ENCODE assay signal across 9 cellular contexts in genomic region chr6:41092421-41093140, GRCh38. TPM values are rescaled to one million over a fixed set of nuclear protein-coding genes. Genes with fewer than 3 reads are reported as not detected.
DNase-seq lines count a peak whose midpoint lies in the region; ATAC-seq and TF ChIP-seq lines count a peak whose summit lies in the region.
"Had no signal": no experiment of that assay in that cellular context is flagged by ENCODE, and none has a peak within 500 bp of the region (broad histone marks: within the 10 kb centered on the region; RNA-seq: fewer than 3 reads in every experiment).

No MANE protein-coding gene starts in this region.

- no peak overlapping the region for H3K27ac ChIP-seq in suprapubic skin

- H3K4me1 ChIP-seq in Loucy (ENCODE audit: insufficient read depth, low read length, poor library complexity, severe bottlenecking) = no peaks in the 10 kb centered on the region
- no peaks in the 10 kb centered on the region for H3K4me1 ChIP-seq in suprapubic skin

- TF ChIP-seq CTCF in Loucy (conservative IDR thresholded peaks at IDR 0.05; ENCODE audit: low read length) = peak; percentile 58
- TF ChIP-seq CTCF in astrocyte of the spinal cord (IDR thresholded peaks at IDR 0.05; ENCODE audit: low read depth, low read length) = peak; percentile 50
- peak; percentile 64 for TF ChIP-seq CTCF in osteocyte (IDR thresholded peaks at IDR 0.05)
- no peak for TF ChIP-seq CTCF in suprapubic skin (IDR thresholded peaks at IDR 0.05)

- in situ Hi-C loops in astrocyte of the spinal cord (cut with HindIII; ENCODE audit: low sequenced_read_pairs) = no loop called here

- peaks cover 3% of the 10 kb centered on the region; the same call in 1 of the 2 replicates for H3K79me2 ChIP-seq in Loucy (ENCODE audit: insufficient read depth, low read length)

- no peak for TF ChIP-seq EP300 in suprapubic skin (IDR thresholded peaks at IDR 0.05)

- H3K4me3 ChIP-seq in Loucy (ENCODE audit: low read length, poor library complexity, severe bottlenecking) = no peak overlapping the region
- no peak overlapping the region for H3K4me3 ChIP-seq in astrocyte of the spinal cord (ENCODE audit: low read depth, low read length)
- no peak overlapping the region for H3K4me3 ChIP-seq in suprapubic skin

- H3K9ac ChIP-seq in Loucy (ENCODE audit: low read depth, low read length, poor library complexity, severe bottlenecking) = no peak overlapping the region

- peaks cover 96% of the 10 kb centered on the region for H3K36me3 ChIP-seq in Loucy (ENCODE audit: insufficient read depth, low read length)
- H3K36me3 ChIP-seq in suprapubic skin = peaks cover 93% of the 10 kb centered on the region

- peaks cover 4% of the 10 kb centered on the region; the same call in 1 of the 2 replicates for H3F3A ChIP-seq in Loucy (ENCODE audit: low read depth)

- H3K4me3 Mint-ChIP-seq in osteocyte (ENCODE audit: unreplicated experiment) = no peak overlapping the region
- H3K4me3 Mint-ChIP-seq: activated naive CD4-positive, alpha-beta T cell treated with anti-CD3 and anti-CD28 coated beads, Interleukin-2, amount 50 U/mL, for 24 hours had no signal

- no peaks in the 10 kb centered on the region for H3K27me3 ChIP-seq in Loucy (ENCODE audit: insufficient read depth, low read length, poor library complexity, severe bottlenecking)
- no peaks in the 10 kb centered on the region for H3K27me3 ChIP-seq in suprapubic skin

- peaks cover 59% of the 10 kb centered on the region for H3K36me3 Mint-ChIP-seq in osteocyte (ENCODE audit: unreplicated experiment)

- DNase-seq in NCI-H82 (lab: John Stamatoyannopoulos, UW) = peak; percentile 36
- no peak for DNase-seq in NCI-H82 treated with DMSO at 0.1 percent for 48 hours (lab: John Stamatoyannopoulos, UW; ENCODE audit: unreplicated experiment)
- peak; percentile 20 for DNase-seq in astrocyte of the spinal cord (ENCODE audit: low read depth, low spot score)
- no peak for DNase-seq in osteocyte (ENCODE audit: extremely low spot score, unreplicated experiment)
- DNase-seq in stimulated activated CD4-positive, alpha-beta T cell treated with anti-CD3 and anti-CD28 coated beads, Interleukin-1b, Interleukin-23, amount 100 ng/mL, for 48 hours = no peak
- DNase-seq in suprapubic skin (ENCODE audit: low spot score in 2 of 2) = no peak

- peaks cover 16% of the 10 kb centered on the region for H3K4me1 Mint-ChIP-seq in osteocyte (ENCODE audit: unreplicated experiment)

- H3K27me3 Mint-ChIP-seq in osteocyte (ENCODE audit: unreplicated experiment) = no peaks in the 10 kb centered on the region
- H3K27me3 Mint-ChIP-seq: activated naive CD4-positive, alpha-beta T cell treated with anti-CD3 and anti-CD28 coated beads, Interleukin-2, amount 50 U/mL, for 24 hours had no signal

- WGBS in suprapubic skin = 96% methylated on average over 4 of the region's 4 CpGs

- no peaks in the 10 kb centered on the region for H3K9me3 ChIP-seq in Loucy (ENCODE audit: insufficient read depth, low read depth, low read length)
- H3K9me3 ChIP-seq in suprapubic skin = no peaks in the 10 kb centered on the region

- TF ChIP-seq POLR2A in suprapubic skin (IDR thresholded peaks at IDR 0.05) = no peak

- peaks cover 15% of the 10 kb centered on the region for H4K20me1 ChIP-seq in Loucy (ENCODE audit: insufficient read depth, low read length, poor library complexity, severe bottlenecking)

- ATAC-seq in HG03520 (IDR thresholded peaks at IDR 0.05; ENCODE audit: unreplicated experiment) = no peak

- no peaks in the 10 kb centered on the region for H3K9me3 Mint-ChIP-seq in osteocyte (ENCODE audit: unreplicated experiment)
- H3K9me3 Mint-ChIP-seq: activated naive CD4-positive, alpha-beta T cell treated with anti-CD3 and anti-CD28 coated beads, Interleukin-2, amount 50 U/mL, for 24 hours had no signal

- no peak overlapping the region for H3K4me2 ChIP-seq in Loucy (ENCODE audit: low read depth, low read length, poor library complexity, severe bottlenecking)

- H2AFZ ChIP-seq in Loucy (ENCODE audit: low read length) = no peak overlapping the region

- H3K9me2 ChIP-seq in Loucy (replicated peaks; ENCODE audit: low read depth, low read length) = no peaks in the 10 kb centered on the region

- H3K27ac Mint-ChIP-seq in osteocyte (ENCODE audit: unreplicated experiment) = no peak overlapping the region
- H3K27ac Mint-ChIP-seq: activated naive CD4-positive, alpha-beta T cell treated with anti-CD3 and anti-CD28 coated beads, Interleukin-2, amount 50 U/mL, for 24 hours had no signal

RNA-seq across cellular contexts. Expression of gene NFYA, which starts 19.8 kb away (rescaled TPM):
- total RNA-seq in osteocyte (26.0 and 26.9 TPM in 2 replicates), suprapubic skin (10 to 100 TPM; 19.7 to 33.0 (median 24.2) TPM)

RNA-seq across cellular contexts. Expression of gene OARD1, which starts 20.4 kb away (rescaled TPM):
- total RNA-seq in osteocyte (14.7 and 17.2 TPM in 2 replicates), suprapubic skin (10 to 100 TPM; 11.3 to 29.9 (median 20.6) TPM)

RNA-seq across cellular contexts. Expression of gene APOBEC2, which starts 39.6 kb away (rescaled TPM):
- total RNA-seq in osteocyte (not detected in 2 replicates), suprapubic skin (not detected)

RNA-seq across cellular contexts. Expression of gene TSPO2, which starts 50.3 kb away (rescaled TPM):
- total RNA-seq in osteocyte (not detected in 2 replicates), suprapubic skin (not detected)

RNA-seq across cellular contexts. Expression of gene UNC5CL, which starts 53.6 kb away (rescaled TPM):
- total RNA-seq in osteocyte = 0.51 and 0.76 TPM in 2 replicates
- 1 to 10 TPM in 2 of 4 donors, under 1 TPM in 2; 0.19 to 6.9 (median 1.4) TPM for total RNA-seq in suprapubic skin

Comparison
In these comparisons a context has a peak if more than half of its experiments do, and no peak if none do; other contexts are left out.
1. DNase-seq: peak in NCI-H82 (single experiment) and astrocyte of the spinal cord (single experiment); none in NCI-H82 treated with DMSO at 0.1 percent for 48 hours (single experiment), osteocyte (single experiment), stimulated activated CD4-positive, alpha-beta T cell treated with anti-CD3 and anti-CD28 coated beads, Interleukin-1b, Interleukin-23, amount 100 ng/mL, for 48 hours (single experiment) and suprapubic skin (0 of 2).
2. CTCF ChIP-seq: peak in Loucy (single experiment), astrocyte of the spinal cord (single experiment) and osteocyte (single experiment); none in suprapubic skin (0 of 2).